8 cellular contexts compared by ENCODE assay signal in genomic region chr22:50243704-50244419, GRCh38.
DNase-seq lines count a peak whose midpoint lies in the region; ATAC-seq and TF ChIP-seq lines count a peak whose summit lies in the region.

No MANE protein-coding gene starts in this region.

- peaks cover 25 to 51% of the 10 kb centered on the region in 2 donors for H3K4me1 ChIP-seq in duodenal mucosa (ENCODE audit: control insufficient read depth in 1 of 2, insufficient read depth in 2 of 2, low read length in 2 of 2)

- peak overlapping the region; percentile 93 for H3K27ac ChIP-seq in duodenal mucosa (ENCODE audit: low read depth, low read length)

- DNase-seq in GM12864 (ENCODE audit: low read depth) (no peak), NAMALWA (ENCODE audit: low spot score) (peak; percentile 41), nephron progenitor cell (no peak), NCI-H510A (lab: John Stamatoyannopoulos, UW) (no peak), GM13977 (ENCODE audit: low spot score) (no peak)
- no peak for DNase-seq in stimulated activated CD4-positive, alpha-beta T cell treated with anti-CD3 and anti-CD28 coated beads, Interleukin-4, amount 100 ng/mL, for 24 hours

- H3K4me3 ChIP-seq in GM12864 (ENCODE audit: low read depth, low read length) (peak overlapping the region; percentile 93), duodenal mucosa (ENCODE audit: low read depth in 1 of 2, low read length in 2 of 2) (peak overlapping the region; percentile 98 to 99)

- H3K36me3 ChIP-seq in duodenal mucosa (ENCODE audit: control insufficient read depth in 1 of 2, insufficient read depth in 2 of 2, low read length in 2 of 2): peaks cover 7 to 43% of the 10 kb centered on the region in 2 donors

- no peaks in the 10 kb centered on the region for H3K27me3 ChIP-seq in duodenal mucosa (ENCODE audit: control insufficient read depth in 1 of 2, insufficient read depth in 2 of 2, low read length in 2 of 2)

- H3K36me3 Mint-ChIP-seq in nephron progenitor cell (ENCODE audit: low read depth): no peaks in the 10 kb centered on the region

- in situ Hi-C loops in GM13977 (cut with MboI; ENCODE audit: low pct_unique_long_range_greater_than_20kb, low sequenced_read_pairs, unreplicated experiment): no loop called here

- no peaks in the 10 kb centered on the region for H3K9me3 ChIP-seq in duodenal mucosa (ENCODE audit: control insufficient read depth in 1 of 2, low read length in 2 of 2)

- H3K4me3 Mint-ChIP-seq in nephron progenitor cell: peak overlapping the region; percentile 96

- TF ChIP-seq CTCF in GM12864 (IDR thresholded peaks at IDR 0.05; ENCODE audit: low read depth, low read length, missing control alignments): no peak
- TF ChIP-seq CTCF in nephron progenitor cell (IDR thresholded peaks at IDR 0.05): no peak
- no peak for TF ChIP-seq CTCF in GM13977 (IDR thresholded peaks at IDR 0.05; ENCODE audit: extremely low read depth, insufficient read depth, missing control alignments)

- no peak for ATAC-seq in HG02852 (IDR thresholded peaks at IDR 0.05; ENCODE audit: unreplicated experiment)

- H3K27ac Mint-ChIP-seq in nephron progenitor cell: peak overlapping the region; percentile 99

- H3K9ac ChIP-seq in duodenal mucosa (ENCODE audit: low read depth in 1 of 2, low read length in 2 of 2): peak overlapping the region; percentile 83 to 91

- H3K27me3 Mint-ChIP-seq in nephron progenitor cell (ENCODE audit: low read depth, poor library complexity): peaks cover 4% of the 10 kb centered on the region

- H3K4me1 Mint-ChIP-seq in nephron progenitor cell: peaks cover 55% of the 10 kb centered on the region

- H3K9me3 Mint-ChIP-seq in nephron progenitor cell: no peaks in the 10 kb centered on the region
